8 cellular contexts compared by ENCODE assay signal in the genomic region with DNA sequence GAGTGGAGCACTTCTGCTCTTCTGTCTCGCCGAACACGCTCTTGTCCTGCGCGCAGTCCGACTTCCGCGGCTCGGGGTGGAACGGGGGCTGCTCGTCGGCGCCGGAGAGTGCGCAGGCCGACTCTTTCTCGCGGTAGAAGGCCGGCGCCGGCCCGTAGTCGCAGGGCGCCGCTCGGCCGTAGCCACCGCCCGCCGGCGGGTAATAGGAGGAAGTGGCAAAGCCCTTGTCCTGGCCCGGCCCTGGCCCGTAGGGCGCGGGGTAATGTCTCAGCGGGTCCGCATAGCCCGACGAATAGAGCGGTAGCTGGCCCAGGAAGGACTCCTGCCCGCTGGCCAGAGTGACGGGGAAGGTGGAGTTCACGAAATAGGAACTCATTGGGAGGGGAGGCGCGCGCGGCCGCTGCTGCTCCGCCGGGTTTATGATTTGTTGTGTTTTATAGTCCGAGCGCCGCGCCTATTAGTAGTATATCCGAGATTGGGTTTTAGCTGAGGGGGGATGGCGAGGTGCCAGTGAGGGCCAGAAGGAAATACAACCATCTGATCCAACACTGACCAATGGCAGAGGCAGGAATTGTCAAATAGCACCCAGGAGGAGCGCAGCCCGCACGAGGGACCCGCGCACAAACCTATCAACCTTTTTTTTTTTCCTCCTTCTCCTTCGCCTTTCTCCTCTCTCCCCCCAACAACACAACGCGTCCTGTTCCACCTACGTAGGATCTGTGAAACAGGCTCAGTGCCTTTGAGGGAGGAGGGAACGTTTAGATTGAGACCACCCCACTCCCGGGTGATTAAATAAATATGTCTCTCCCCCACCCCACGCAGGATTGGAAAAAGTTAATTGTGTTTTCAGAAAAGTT. TPM values are rescaled to one million over a fixed set of nuclear protein-coding genes. Genes with fewer than 3 reads are reported as not detected.
DNase-seq lines count a peak whose midpoint lies in the region; ATAC-seq lines count a peak whose summit lies in the region.

No MANE protein-coding gene starts in this region.

- no peaks in the 10 kb centered on the region for H3K79me2 ChIP-seq in Karpas-422 (ENCODE audit: low read length)

- no peak for DNase-seq in Karpas-422
- peak; percentile 61 for DNase-seq in activated naive CD4-positive, alpha-beta T cell treated with anti-CD3 and anti-CD28 coated beads, Interleukin-2, amount 10 ng/mL, durations not matched to agents 7 days and 5 days
- peak; percentile 82 for DNase-seq in islet precursor cell
- peak in 1 of 2 donors; percentile 77 for DNase-seq in stimulated activated effector memory CD8-positive, alpha-beta T cell treated with anti-CD3 and anti-CD28 coated beads, Interleukin-12 subunit alpha, Interleukin-12 subunit beta, amount 100 ng/mL, for 72 hours (ENCODE audit: low spot score in 2 of 2)
- DNase-seq in caudate nucleus (lab: John Stamatoyannopoulos, UW), result no peak
- no peak for DNase-seq in globus pallidus (ENCODE audit: low spot score)

- H3K36me3 Mint-ChIP-seq in activated naive CD4-positive, alpha-beta T cell treated with anti-CD3 and anti-CD28 coated beads, Interleukin-2, amount 10 ng/mL, durations not matched to agents 7 days and 5 days, result no peaks in the 10 kb centered on the region
- H3K36me3 Mint-ChIP-seq in stimulated activated effector memory CD8-positive, alpha-beta T cell treated with anti-CD3 and anti-CD28 coated beads, Interleukin-12 subunit alpha, Interleukin-12 subunit beta, amount 100 ng/mL, for 72 hours, result no peaks in the 10 kb centered on the region

- peak overlapping the region; percentile 21; the same call in 1 of the 2 replicates for H2AFZ ChIP-seq in Karpas-422 (ENCODE audit: low read length)

- H3K9me3 Mint-ChIP-seq in activated naive CD4-positive, alpha-beta T cell treated with anti-CD3 and anti-CD28 coated beads, Interleukin-2, amount 10 ng/mL, durations not matched to agents 7 days and 5 days, result no peaks in the 10 kb centered on the region
- H3K9me3 Mint-ChIP-seq in stimulated activated effector memory CD8-positive, alpha-beta T cell treated with anti-CD3 and anti-CD28 coated beads, Interleukin-12 subunit alpha, Interleukin-12 subunit beta, amount 100 ng/mL, for 72 hours, result no peaks in the 10 kb centered on the region

- CTCF ChIA-PET in activated naive CD4-positive, alpha-beta T cell treated with anti-CD3 and anti-CD28 coated beads, Interleukin-2, amount 10 ng/mL, durations not matched to agents 7 days and 5 days (lab: Charles Lee), result interaction anchor here (1.1 kb wide), 1 partner anchor 10 kb away, joined by 3 read pairs; no protein-coding TSS in a partner anchor

- peak; percentile 57 for ATAC-seq in stimulated activated effector memory CD8-positive, alpha-beta T cell treated with anti-CD3 and anti-CD28 coated beads, Interleukin-12 subunit alpha, Interleukin-12 subunit beta, amount 100 ng/mL, for 72 hours
- ATAC-seq in HG03095 (IDR thresholded peaks at IDR 0.05; ENCODE audit: unreplicated experiment), result no peak

- H3K27me3 ChIP-seq in Karpas-422 (ENCODE audit: low read length), result no peaks in the 10 kb centered on the region

- H3K36me3 ChIP-seq in ES-I3 (ENCODE audit: insufficient read depth, low read length) (no peaks in the 10 kb centered on the region), Karpas-422 (ENCODE audit: insufficient read depth, low read length) (no peaks in the 10 kb centered on the region)

- peak overlapping the region; percentile 70 for H3K4me3 Mint-ChIP-seq in activated naive CD4-positive, alpha-beta T cell treated with anti-CD3 and anti-CD28 coated beads, Interleukin-2, amount 10 ng/mL, durations not matched to agents 7 days and 5 days
- H3K4me3 Mint-ChIP-seq in stimulated activated effector memory CD8-positive, alpha-beta T cell treated with anti-CD3 and anti-CD28 coated beads, Interleukin-12 subunit alpha, Interleukin-12 subunit beta, amount 100 ng/mL, for 72 hours, result peak overlapping the region; percentile 67

- H3K9me3 ChIP-seq in ES-I3 (ENCODE audit: control insufficient read depth, insufficient read depth, low read length) (no peaks in the 10 kb centered on the region), Karpas-422 (ENCODE audit: low read length) (no peaks in the 10 kb centered on the region)

- H3K4me1 ChIP-seq in ES-I3 (ENCODE audit: insufficient read depth, low read length) (peaks cover 13% of the 10 kb centered on the region), Karpas-422 (ENCODE audit: low read length) (peaks cover 5% of the 10 kb centered on the region)

- peak overlapping the region; percentile 19 for H3K4me2 ChIP-seq in Karpas-422 (ENCODE audit: low read depth, low read length, poor library complexity, severe bottlenecking)

- H3K4me1 Mint-ChIP-seq in activated naive CD4-positive, alpha-beta T cell treated with anti-CD3 and anti-CD28 coated beads, Interleukin-2, amount 10 ng/mL, durations not matched to agents 7 days and 5 days, result peaks cover 48% of the 10 kb centered on the region
- H3K4me1 Mint-ChIP-seq in stimulated activated effector memory CD8-positive, alpha-beta T cell treated with anti-CD3 and anti-CD28 coated beads, Interleukin-12 subunit alpha, Interleukin-12 subunit beta, amount 100 ng/mL, for 72 hours, result peaks cover 55% of the 10 kb centered on the region

- H3K27ac ChIP-seq in Karpas-422 (ENCODE audit: low read length), result no peak overlapping the region
- H3K27ac ChIP-seq in caudate nucleus (ENCODE audit: low read depth, low read length), result no peak overlapping the region

- H3K27me3 Mint-ChIP-seq in activated naive CD4-positive, alpha-beta T cell treated with anti-CD3 and anti-CD28 coated beads, Interleukin-2, amount 10 ng/mL, durations not matched to agents 7 days and 5 days, result peaks cover 100% of the 10 kb centered on the region

- H3K4me3 ChIP-seq in Karpas-422 (ENCODE audit: low read length), result no peak overlapping the region

- H4K20me1 ChIP-seq in Karpas-422 (ENCODE audit: insufficient read depth, low read depth, low read length), result no peaks in the 10 kb centered on the region

- H3K9me2 ChIP-seq in Karpas-422 (replicated peaks; ENCODE audit: insufficient read depth, low read length), result no peaks in the 10 kb centered on the region

- H3K9ac ChIP-seq in ES-I3 (ENCODE audit: low read depth, low read length), result peak overlapping the region; percentile 21; the same call in 1 of the 2 replicates
- no peak overlapping the region for H3K9ac ChIP-seq in Karpas-422 (ENCODE audit: low read length)

- no peak overlapping the region for H3K27ac Mint-ChIP-seq in activated naive CD4-positive, alpha-beta T cell treated with anti-CD3 and anti-CD28 coated beads, Interleukin-2, amount 10 ng/mL, durations not matched to agents 7 days and 5 days
- peak overlapping the region; percentile 75 for H3K27ac Mint-ChIP-seq in stimulated activated effector memory CD8-positive, alpha-beta T cell treated with anti-CD3 and anti-CD28 coated beads, Interleukin-12 subunit alpha, Interleukin-12 subunit beta, amount 100 ng/mL, for 72 hours

RNA-seq across cellular contexts. Expression of a gene that starts 4.4 kb away (rescaled TPM):
- not detected in 2 replicates for total RNA-seq in Karpas-422 (2014; rRNA removed; shearing (Covaris generic); ENCODE audit: low replicate concordance)

RNA-seq across cellular contexts. Expression of a gene that starts 6.8 kb away (rescaled TPM):
- total RNA-seq in Karpas-422 (2014; rRNA removed; shearing (Covaris generic); ENCODE audit: low replicate concordance), result 0.48 and 0.65 TPM in 2 replicates

RNA-seq across cellular contexts. Expression of a gene that starts 8.0 kb away (rescaled TPM):
- 0.97 and 6.6 TPM in 2 replicates for total RNA-seq in Karpas-422 (2014; rRNA removed; shearing (Covaris generic); ENCODE audit: low replicate concordance)

RNA-seq across cellular contexts. Expression of a gene that starts 12.8 kb away (rescaled TPM):
- 9.7 and 12.1 TPM in 2 replicates for total RNA-seq in Karpas-422 (2014; rRNA removed; shearing (Covaris generic); ENCODE audit: low replicate concordance)

RNA-seq across cellular contexts. Expression of a gene that starts 17.1 kb away (rescaled TPM):
- 4.2 TPM in 1 of 2 replicates, not detected in the other for total RNA-seq in Karpas-422 (2014; rRNA removed; shearing (Covaris generic); ENCODE audit: low replicate concordance)

Comparison
In these comparisons a context has a peak if more than half of its experiments do, and no peak if none do; other contexts are left out.
1. DNase-seq: peak in activated naive CD4-positive, alpha-beta T cell treated with anti-CD3 and anti-CD28 coated beads, Interleukin-2, amount 10 ng/mL, durations not matched to agents 7 days and 5 days (single experiment) and islet precursor cell (single experiment); none in Karpas-422 (single experiment), caudate nucleus (0 of 61) and globus pallidus (single experiment).